ENCODE assay signal across 8 cellular contexts in genomic region chr7:12729112-12729511, GRCh38. TPM values are rescaled to one million over a fixed set of nuclear protein-coding genes. Genes with fewer than 3 reads are reported as not detected.
A peak's percentile ranks its signal among the peaks of the same experiment; 100 is the strongest.
DNase-seq lines count a peak whose midpoint lies in the region; ATAC-seq and TF ChIP-seq lines count a peak whose summit lies in the region.

No MANE protein-coding gene starts in this region.

- no peak overlapping the region for H3K4me3 Mint-ChIP-seq in mesothelial cell of epicardium
- H3K4me3 Mint-ChIP-seq in stimulated activated naive B cell treated with anti-CD40 and anti-IgM and Interleukin-4, amounts not matched to agents 10 μg/mL and 1 μg/mL and 100 μg/mL, for 72 hours, result no peak overlapping the region

- no peak for ATAC-seq in stimulated activated naive B cell treated with anti-CD40 and anti-IgM and Interleukin-4, amounts not matched to agents 10 μg/mL and 1 μg/mL and 100 μg/mL, for 72 hours (replicated peaks)
- ATAC-seq in GM21786 (IDR thresholded peaks at IDR 0.05; ENCODE audit: unreplicated experiment) (no peak), HG02938 (IDR thresholded peaks at IDR 0.05; ENCODE audit: unreplicated experiment) (no peak)

- in situ Hi-C loops in G401 (cut with HindIII; ENCODE audit: low sequenced_read_pairs), result no loop called here

- DNase-seq in G401 (ENCODE audit: low spot score) (peak; percentile 21), NCI-H2196 (lab: John Stamatoyannopoulos, UW; ENCODE audit: unreplicated experiment) (peak; percentile 67), cerebellum (ENCODE audit: low spot score) (peak; percentile 21), mesothelial cell of epicardium (ENCODE audit: low spot score in 2 of 2, unreplicated experiment in 2 of 2) (peak in 1 of 2 experiments; percentile 49)
- no peak for DNase-seq in stimulated activated naive B cell treated with anti-CD40 and anti-IgM and Interleukin-4, amounts not matched to agents 10 μg/mL and 1 μg/mL and 100 μg/mL, for 72 hours
- DNase-seq in activated CD4-positive, alpha-beta T cell treated with anti-CD3 and anti-CD28 coated beads, Interleukin-2, amount 50 U/mL, for 48 hours, result no peak

- peaks cover 29% of the 10 kb centered on the region for H3K4me1 Mint-ChIP-seq in mesothelial cell of epicardium
- H3K4me1 Mint-ChIP-seq in stimulated activated naive B cell treated with anti-CD40 and anti-IgM and Interleukin-4, amounts not matched to agents 10 μg/mL and 1 μg/mL and 100 μg/mL, for 72 hours, result peaks cover 6 to 8% of the 10 kb centered on the region in 2 donors

- peak overlapping the region; percentile 19 for H3K27ac Mint-ChIP-seq in mesothelial cell of epicardium
- no peak overlapping the region for H3K27ac Mint-ChIP-seq in stimulated activated naive B cell treated with anti-CD40 and anti-IgM and Interleukin-4, amounts not matched to agents 10 μg/mL and 1 μg/mL and 100 μg/mL, for 72 hours

- H3K36me3 Mint-ChIP-seq in mesothelial cell of epicardium, result no peaks in the 10 kb centered on the region
- H3K36me3 Mint-ChIP-seq in stimulated activated naive B cell treated with anti-CD40 and anti-IgM and Interleukin-4, amounts not matched to agents 10 μg/mL and 1 μg/mL and 100 μg/mL, for 72 hours, result no peaks in the 10 kb centered on the region

- H3K9me3 Mint-ChIP-seq in mesothelial cell of epicardium, result no peaks in the 10 kb centered on the region
- H3K9me3 Mint-ChIP-seq in stimulated activated naive B cell treated with anti-CD40 and anti-IgM and Interleukin-4, amounts not matched to agents 10 μg/mL and 1 μg/mL and 100 μg/mL, for 72 hours, result no peaks in the 10 kb centered on the region

- no peak for TF ChIP-seq CTCF in mesothelial cell of epicardium (IDR thresholded peaks at IDR 0.05; ENCODE audit: unreplicated experiment)

- H3K27me3 Mint-ChIP-seq in mesothelial cell of epicardium (ENCODE audit: low read depth), result no peaks in the 10 kb centered on the region
- no peaks in the 10 kb centered on the region for H3K27me3 Mint-ChIP-seq in stimulated activated naive B cell treated with anti-CD40 and anti-IgM and Interleukin-4, amounts not matched to agents 10 μg/mL and 1 μg/mL and 100 μg/mL, for 72 hours

RNA-seq across cellular contexts. Expression of gene ARL4A, which starts 41.7 kb away (rescaled TPM):
- 21.4 and 26.1 TPM in 2 replicates for total RNA-seq in G401 (2014; rRNA removed; shearing (Covaris generic))
- total RNA-seq in cerebellum (51.3 TPM), mesothelial cell of epicardium (59.0 to 64.7 TPM (median 62.5 TPM) in 3 replicates)

Comparison
In these comparisons a context has a peak if more than half of its experiments do, and no peak if none do; other contexts are left out.
1. DNase-seq: peak in G401 (single experiment), NCI-H2196 (single experiment) and cerebellum (single experiment); none in stimulated activated naive B cell treated with anti-CD40 and anti-IgM and Interleukin-4, amounts not matched to agents 10 μg/mL and 1 μg/mL and 100 μg/mL, for 72 hours (single experiment) and activated CD4-positive, alpha-beta T cell treated with anti-CD3 and anti-CD28 coated beads, Interleukin-2, amount 50 U/mL, for 48 hours (0 of 2).